14 cellular contexts compared by ENCODE assay signal in the genomic region with DNA sequence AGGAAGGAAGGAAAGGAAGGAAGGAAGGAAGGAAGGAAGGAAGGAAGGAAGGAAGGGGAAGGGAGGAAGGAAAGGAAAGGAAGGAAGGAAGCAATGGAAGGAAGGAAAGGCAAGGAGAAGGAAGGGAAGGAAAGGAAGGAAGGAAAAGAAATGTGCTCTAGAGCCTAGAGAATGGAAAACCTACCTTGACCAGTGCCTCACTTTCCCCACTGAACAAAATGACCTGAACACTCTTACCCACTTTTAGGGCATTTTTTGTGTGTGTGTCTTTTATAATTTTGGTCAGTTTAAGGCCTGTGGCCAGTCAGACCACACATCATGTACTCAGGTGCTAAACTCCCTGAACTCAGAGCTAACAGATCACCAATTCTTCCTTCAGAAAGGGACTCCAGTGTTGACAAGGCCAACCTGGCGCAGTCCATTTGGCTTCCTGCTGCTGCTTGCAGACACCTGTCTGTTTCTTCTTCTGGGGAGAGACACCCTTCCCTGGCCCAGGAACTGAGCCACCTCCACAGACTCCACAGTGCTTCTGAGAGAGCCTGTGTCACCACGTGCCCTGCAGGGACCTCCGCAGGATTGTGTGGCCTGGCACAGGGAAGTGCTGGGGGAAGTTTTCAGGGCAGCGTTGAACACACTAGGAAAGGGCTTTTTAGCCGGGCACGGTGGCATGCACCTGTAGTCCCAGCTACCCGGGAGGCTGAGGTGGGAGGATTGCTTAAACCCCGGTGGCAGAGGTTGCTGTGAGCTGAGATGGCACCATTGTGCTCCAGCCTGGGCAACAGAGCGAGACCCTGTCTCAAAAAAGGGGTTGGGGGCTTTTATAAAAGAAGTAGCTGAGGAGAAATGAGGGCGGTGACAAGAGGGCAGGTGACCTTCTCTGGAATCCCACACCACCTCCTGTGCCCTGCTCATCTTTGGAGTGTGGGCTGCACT. TPM values are rescaled to one million over a fixed set of nuclear protein-coding genes. Genes with fewer than 3 reads are reported as not detected.
DNase-seq lines count a peak whose midpoint lies in the region; ATAC-seq and TF ChIP-seq lines count a peak whose summit lies in the region.
"Had no signal": no experiment of that assay in that cellular context is flagged by ENCODE, and none has a peak within 500 bp of the region (broad histone marks: within the 10 kb centered on the region; RNA-seq: fewer than 3 reads in every experiment).

No MANE protein-coding gene starts in this region.

- no peaks in the 10 kb centered on the region for H3K36me3 ChIP-seq in HEK293 (ENCODE audit: control insufficient read depth in 2 of 2, insufficient read depth in 1 of 2, low read length in 2 of 2)

- no peak overlapping the region for H3K27ac Mint-ChIP-seq in T-helper 17 cell
- H3K27ac Mint-ChIP-seq in nephron progenitor cell: peak overlapping the region; percentile 94
- H3K27ac Mint-ChIP-seq in stimulated activated memory B cell treated with anti-CD40 and anti-IgM and Interleukin-4, amounts not matched to agents 10 μg/mL and 1 μg/mL and 100 μg/mL, for 72 hours: peak overlapping the region; percentile 15
- H3K27ac Mint-ChIP-seq: CD4-positive, CD25-positive, alpha-beta regulatory T cell; GM23338 had no signal

- H3K4me3 ChIP-seq in HEK293 (ENCODE audit: low read depth, low read length): no peak overlapping the region
- H3K4me3 ChIP-seq: A549, GM23338 had no signal

- TF ChIP-seq CTCF in HEK293 (tag by site-specific recombination; IDR thresholded peaks at IDR 0.05): no peak
- TF ChIP-seq CTCF in nephron progenitor cell (IDR thresholded peaks at IDR 0.05): no peak

- CTCF ChIA-PET in HEK293 (lab: Yijun Ruan, JAX): interaction anchor here (0.6 kb wide), 1 partner anchor 624 kb away, joined by 3 read pairs; no protein-coding TSS in a partner anchor

- H3K9me3 Mint-ChIP-seq in nephron progenitor cell: no peaks in the 10 kb centered on the region
- no peaks in the 10 kb centered on the region for H3K9me3 Mint-ChIP-seq in stimulated activated memory B cell treated with anti-CD40 and anti-IgM and Interleukin-4, amounts not matched to agents 10 μg/mL and 1 μg/mL and 100 μg/mL, for 72 hours
- H3K9me3 Mint-ChIP-seq: GM23338, H9 had no signal

- H3K27ac ChIP-seq in HEK293 (ENCODE audit: extremely low read depth, low read depth, low read length): no peak overlapping the region
- H3K27ac ChIP-seq: A549 had no signal

- POLR2A ChIA-PET in HEK293 (lab: Yijun Ruan, JAX): no interaction called here

- ATAC-seq in T-helper 17 cell (no peak), GM19452 (IDR thresholded peaks at IDR 0.05; ENCODE audit: unreplicated experiment) (no peak)
- no peak for ATAC-seq in stimulated activated memory B cell treated with anti-CD40 and anti-IgM and Interleukin-4, amounts not matched to agents 10 μg/mL and 1 μg/mL and 100 μg/mL, for 72 hours
- ATAC-seq: A549, HepG2 had no signal

- H3K9me3 ChIP-seq in HEK293 (ENCODE audit: control insufficient read depth, insufficient read depth, low read depth, low read length) (no peaks in the 10 kb centered on the region), T-helper 17 cell (ENCODE audit: control insufficient read depth, low read length, poor library complexity, severe bottlenecking) (no peaks in the 10 kb centered on the region)
- H3K9me3 ChIP-seq: A549 had no signal

- no peaks in the 10 kb centered on the region for H3K4me1 ChIP-seq in HEK293 (ENCODE audit: control insufficient read depth, insufficient read depth, low read length)
- H3K4me1 ChIP-seq: A549 had no signal

- H3K36me3 Mint-ChIP-seq in T-helper 17 cell (ENCODE audit: low read depth): no peaks in the 10 kb centered on the region
- no peaks in the 10 kb centered on the region for H3K36me3 Mint-ChIP-seq in nephron progenitor cell (ENCODE audit: low read depth)
- no peaks in the 10 kb centered on the region for H3K36me3 Mint-ChIP-seq in stimulated activated memory B cell treated with anti-CD40 and anti-IgM and Interleukin-4, amounts not matched to agents 10 μg/mL and 1 μg/mL and 100 μg/mL, for 72 hours
- H3K36me3 Mint-ChIP-seq: CD4-positive, CD25-positive, alpha-beta regulatory T cell had no signal

- H3K4me3 Mint-ChIP-seq in T-helper 17 cell (peak overlapping the region; percentile 1), nephron progenitor cell (no peak overlapping the region)
- no peak overlapping the region for H3K4me3 Mint-ChIP-seq in stimulated activated memory B cell treated with anti-CD40 and anti-IgM and Interleukin-4, amounts not matched to agents 10 μg/mL and 1 μg/mL and 100 μg/mL, for 72 hours
- H3K4me3 Mint-ChIP-seq: CD4-positive, CD25-positive, alpha-beta regulatory T cell; GM23338; H9 had no signal

- no peaks in the 10 kb centered on the region for H3K4me1 Mint-ChIP-seq in T-helper 17 cell
- H3K4me1 Mint-ChIP-seq in nephron progenitor cell: peaks cover 90% of the 10 kb centered on the region
- no peaks in the 10 kb centered on the region for H3K4me1 Mint-ChIP-seq in stimulated activated memory B cell treated with anti-CD40 and anti-IgM and Interleukin-4, amounts not matched to agents 10 μg/mL and 1 μg/mL and 100 μg/mL, for 72 hours
- H3K4me1 Mint-ChIP-seq: CD4-positive, CD25-positive, alpha-beta regulatory T cell had no signal

- H3K27me3 Mint-ChIP-seq in T-helper 17 cell: peaks cover 23% of the 10 kb centered on the region
- peaks cover 18% of the 10 kb centered on the region for H3K27me3 Mint-ChIP-seq in nephron progenitor cell (ENCODE audit: low read depth, poor library complexity)
- no peaks in the 10 kb centered on the region for H3K27me3 Mint-ChIP-seq in stimulated activated memory B cell treated with anti-CD40 and anti-IgM and Interleukin-4, amounts not matched to agents 10 μg/mL and 1 μg/mL and 100 μg/mL, for 72 hours
- H3K27me3 Mint-ChIP-seq: CD4-positive, CD25-positive, alpha-beta regulatory T cell had no signal

- DNase-seq in T-helper 17 cell (no peak), nephron progenitor cell (no peak), AG08395 (ENCODE audit: low spot score) (no peak), Kasumi-1 (lab: John Stamatoyannopoulos, UW) (no peak)
- DNase-seq: Calu3; CD4-positive, CD25-positive, alpha-beta regulatory T cell; DMS 273 treated with DMSO at 0.1 percent for 48 hours; H9 had no signal

TF ChIP-seq in HEK293, 187 proteins besides CTCF, POLR2A, EP300 and RAD21:
- TF ChIP-seq GLI4 (tag by site-specific recombination; IDR thresholded peaks at IDR 0.05) (no peak), ZNF600 (tag by site-specific recombination; IDR thresholded peaks at IDR 0.05) (no peak), ZNF366 (tag by site-specific recombination; conservative IDR thresholded peaks at IDR 0.05) (0 out of 2 replicates have a peak, but pooled peaks have one; percentile 40)
- TF ChIP-seq, protein P1, sequence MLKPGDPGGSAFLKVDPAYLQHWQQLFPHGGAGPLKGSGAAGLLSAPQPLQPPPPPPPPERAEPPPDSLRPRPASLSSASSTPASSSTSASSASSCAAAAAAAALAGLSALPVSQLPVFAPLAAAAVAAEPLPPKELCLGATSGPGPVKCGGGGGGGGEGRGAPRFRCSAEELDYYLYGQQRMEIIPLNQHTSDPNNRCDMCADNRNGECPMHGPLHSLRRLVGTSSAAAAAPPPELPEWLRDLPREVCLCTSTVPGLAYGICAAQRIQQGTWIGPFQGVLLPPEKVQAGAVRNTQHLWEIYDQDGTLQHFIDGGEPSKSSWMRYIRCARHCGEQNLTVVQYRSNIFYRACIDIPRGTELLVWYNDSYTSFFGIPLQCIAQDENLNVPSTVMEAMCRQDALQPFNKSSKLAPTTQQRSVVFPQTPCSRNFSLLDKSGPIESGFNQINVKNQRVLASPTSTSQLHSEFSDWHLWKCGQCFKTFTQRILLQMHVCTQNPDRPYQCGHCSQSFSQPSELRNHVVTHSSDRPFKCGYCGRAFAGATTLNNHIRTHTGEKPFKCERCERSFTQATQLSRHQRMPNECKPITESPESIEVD (tag by site-specific recombination; IDR thresholded peaks at IDR 0.05): no peak
TF ChIP-seq in HEK293: peak in this region for 1.

RNA-seq across cellular contexts. Expression of a gene that starts 57.2 kb away (rescaled TPM):
- total RNA-seq in T-helper 17 cell: 10 to 100 TPM; 27.6 to 35.0 TPM
